Comparison of ENCODE assay signal across 8 cellular contexts in the genomic region with DNA sequence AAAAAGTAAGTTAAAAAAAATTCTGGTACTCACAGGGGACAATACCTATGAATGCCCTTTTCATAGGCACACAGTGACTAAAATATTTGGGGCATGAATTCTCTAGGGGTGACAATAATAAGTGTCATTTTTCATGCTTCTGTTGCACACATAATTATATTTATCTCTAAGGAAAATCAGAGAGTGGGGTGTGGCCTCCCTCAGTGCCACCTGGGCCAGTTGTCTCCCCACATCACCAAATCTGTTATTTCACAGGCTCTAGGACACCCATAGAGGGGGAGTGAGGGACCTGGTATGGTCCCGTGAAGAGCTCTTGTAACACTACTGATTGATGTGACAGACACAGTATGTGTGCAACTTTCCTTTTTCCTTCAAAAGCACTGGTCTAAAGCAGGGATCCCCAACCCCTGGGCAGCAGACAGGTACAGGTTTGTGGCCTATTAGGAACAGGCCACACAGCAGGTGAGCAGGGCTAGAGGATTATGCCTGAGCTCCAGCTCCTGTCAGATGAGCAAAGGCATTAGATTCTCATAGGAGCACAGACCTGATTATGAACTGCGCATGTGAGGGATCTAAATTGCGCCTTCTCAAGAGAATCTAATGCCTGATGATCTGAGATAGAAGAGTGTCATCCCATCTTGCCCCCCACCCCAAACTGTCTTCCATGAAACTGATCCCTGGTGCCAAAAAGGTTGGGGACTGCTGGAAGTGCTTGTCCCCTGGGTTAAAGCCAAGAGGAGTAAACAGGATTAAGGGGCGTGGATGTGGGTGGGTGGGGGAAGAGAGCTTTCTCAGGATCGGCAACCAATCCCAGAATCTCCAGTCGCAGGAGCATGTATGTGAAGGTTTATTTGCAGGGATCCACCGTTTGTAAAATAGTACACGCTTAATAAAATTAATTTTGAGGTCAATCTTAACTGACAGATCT. TPM values are rescaled to one million over a fixed set of nuclear protein-coding genes. Genes with fewer than 3 reads are reported as not detected.
DNase-seq lines count a peak whose midpoint lies in the region; ATAC-seq, FAIRE-seq and TF ChIP-seq lines count a peak whose summit lies in the region.

No MANE protein-coding gene starts in this region.

- H3K4me3 ChIP-seq in astrocyte (ENCODE audit: insufficient read depth, low read depth, low read length), result peak overlapping the region; percentile 59

- H3K27me3 Mint-ChIP-seq in astrocyte (ENCODE audit: low read depth, unreplicated experiment), result no peaks in the 10 kb centered on the region
- no peaks in the 10 kb centered on the region for H3K27me3 Mint-ChIP-seq in stimulated activated naive CD8-positive, alpha-beta T cell treated with anti-CD3 and anti-CD28 coated beads, Interleukin-15, amount 100 ng/mL, for 72 hours

- no peaks in the 10 kb centered on the region for H3K36me3 ChIP-seq in astrocyte (ENCODE audit: insufficient read depth, low read length)

- H2AFZ ChIP-seq in astrocyte (ENCODE audit: low read depth, low read length), result peak overlapping the region; percentile 88

- H3K79me2 ChIP-seq in astrocyte (ENCODE audit: insufficient read depth, low read length), result no peaks in the 10 kb centered on the region

- in situ Hi-C loops in GM13976 (cut with MboI; ENCODE audit: low sequenced_read_pairs, unreplicated experiment), result no loop called here

- peaks cover 5% of the 10 kb centered on the region for H3K4me1 ChIP-seq in astrocyte (ENCODE audit: insufficient read depth, low read length)

- peak overlapping the region; percentile 85 for H3K4me2 ChIP-seq in astrocyte (ENCODE audit: low read length)

- ATAC-seq in stimulated activated naive CD8-positive, alpha-beta T cell treated with anti-CD3 and anti-CD28 coated beads, Interleukin-15, amount 100 ng/mL, for 72 hours, result no peak

- H3K4me3 Mint-ChIP-seq in astrocyte (ENCODE audit: unreplicated experiment), result peak overlapping the region; percentile 86
- peak overlapping the region; percentile 89 to 97 for H3K4me3 Mint-ChIP-seq in stimulated activated naive CD8-positive, alpha-beta T cell treated with anti-CD3 and anti-CD28 coated beads, Interleukin-15, amount 100 ng/mL, for 72 hours

- no peaks in the 10 kb centered on the region for H3K9me3 Mint-ChIP-seq in astrocyte (ENCODE audit: unreplicated experiment)
- no peaks in the 10 kb centered on the region for H3K9me3 Mint-ChIP-seq in stimulated activated naive CD8-positive, alpha-beta T cell treated with anti-CD3 and anti-CD28 coated beads, Interleukin-15, amount 100 ng/mL, for 72 hours

- H3K9ac ChIP-seq in astrocyte (ENCODE audit: low read length), result peak overlapping the region; percentile 85

- H4K20me1 ChIP-seq in astrocyte (ENCODE audit: insufficient read depth, low read length), result no peaks in the 10 kb centered on the region

- FAIRE-seq in astrocyte (lab: Jason Lieb, UNC) (no peak), RCC 7860 (lab: Jason Lieb, UNC) (no peak)

- H3K27me3 ChIP-seq in astrocyte (ENCODE audit: insufficient read depth, low read length), result no peaks in the 10 kb centered on the region

- no peaks in the 10 kb centered on the region for H3K4me1 Mint-ChIP-seq in astrocyte (ENCODE audit: low read depth, unreplicated experiment)
- peaks cover 17% of the 10 kb centered on the region for H3K4me1 Mint-ChIP-seq in stimulated activated naive CD8-positive, alpha-beta T cell treated with anti-CD3 and anti-CD28 coated beads, Interleukin-15, amount 100 ng/mL, for 72 hours

- TF ChIP-seq CTCF in astrocyte (IDR thresholded peaks at IDR 0.05; ENCODE audit: insufficient read depth, low read depth, low read length), result no peak
- TF ChIP-seq CTCF in GM13976 (IDR thresholded peaks at IDR 0.05; ENCODE audit: borderline replicate concordance, control extremely low read depth, extremely low read depth, insufficient read depth, missing control alignments), result no peak

- no peaks in the 10 kb centered on the region for H3K36me3 Mint-ChIP-seq in astrocyte (ENCODE audit: low read depth, unreplicated experiment)

- H3K27ac ChIP-seq in astrocyte (ENCODE audit: low read depth, low read length), result peak overlapping the region; percentile 77

- peak overlapping the region; percentile 88 for H3K27ac Mint-ChIP-seq in astrocyte (ENCODE audit: unreplicated experiment)
- H3K27ac Mint-ChIP-seq in stimulated activated naive CD8-positive, alpha-beta T cell treated with anti-CD3 and anti-CD28 coated beads, Interleukin-15, amount 100 ng/mL, for 72 hours, result peak overlapping the region; percentile 98 to 99

- DNase-seq in Daoy (ENCODE audit: low read depth) (peak; percentile 15), NAMALWA (ENCODE audit: low spot score) (peak; percentile 24), astrocyte (ENCODE audit: low read depth) (no peak), iPS-NIHi11 (ENCODE audit: low spot score) (peak; percentile 16), GM19238 (ENCODE audit: insufficient read length, low spot score) (no peak), RCC 7860 (ENCODE audit: low spot score) (no peak), GM13976 (ENCODE audit: low spot score) (no peak)
- DNase-seq in stimulated activated naive CD8-positive, alpha-beta T cell treated with anti-CD3 and anti-CD28 coated beads, Interleukin-15, amount 100 ng/mL, for 72 hours, result peak in 1 of 2 donors; percentile 13

- H3K9me3 ChIP-seq in astrocyte (ENCODE audit: insufficient read depth, low read depth, low read length), result no peaks in the 10 kb centered on the region

RNA-seq across cellular contexts. Expression of gene SLC9B1, which starts 0.8 kb away (rescaled TPM):
- total RNA-seq in Daoy (2014; rRNA removed; shearing (Covaris generic)), result not detected in 2 replicates
- total RNA-seq in astrocyte, result 0.16 and 0.36 TPM in 2 replicates

RNA-seq across cellular contexts. Expression of gene SLC9B2, which starts 57.9 kb away (rescaled TPM):
- total RNA-seq in Daoy (2014; rRNA removed; shearing (Covaris generic)), result 5.0 and 11.1 TPM in 2 replicates
- total RNA-seq in astrocyte, result 11.5 and 16.3 TPM in 2 replicates

Comparison
In these comparisons a context has a peak if more than half of its experiments do, and no peak if none do; other contexts are left out.
1. DNase-seq: peak in Daoy (single experiment), NAMALWA (single experiment) and iPS-NIHi11 (single experiment); none in astrocyte (single experiment), GM19238 (single experiment), RCC 7860 (single experiment) and GM13976 (single experiment).